ENCODE assay signal across 10 cellular contexts in genomic region chr4:2977116-2978097, GRCh38. TPM values are rescaled to one million over a fixed set of nuclear protein-coding genes. Genes with fewer than 3 reads are reported as not detected.
DNase-seq lines count a peak whose midpoint lies in the region; ATAC-seq and TF ChIP-seq lines count a peak whose summit lies in the region.
"Had no signal": no experiment of that assay in that cellular context is flagged by ENCODE, and none has a peak within 500 bp of the region (broad histone marks: within the 10 kb centered on the region; RNA-seq: fewer than 3 reads in every experiment).

No MANE protein-coding gene starts in this region.

- H3K79me2 ChIP-seq in HCT116 (ENCODE audit: insufficient read depth, low read length): no peaks in the 10 kb centered on the region

- TF ChIP-seq CTCF in HCT116 (IDR thresholded peaks at IDR 0.05 in 2 of 3, conservative IDR thresholded peaks at IDR 0.05 in 1 of 3; ENCODE audit: borderline replicate concordance in 1 of 3, insufficient read depth in 1 of 3, low read depth in 2 of 3, low read length in 2 of 3): no peak

- no peaks in the 10 kb centered on the region for H4K20me1 ChIP-seq in HCT116 (ENCODE audit: insufficient read depth)

- peaks cover 0 to 18% of the 10 kb centered on the region in 2 experiments; a peak in 2 of 4 replicates for H3K4me1 ChIP-seq in HCT116 (ENCODE audit: control insufficient read depth in 1 of 2, insufficient read depth in 2 of 2, low read length in 2 of 2)
- H3K4me1 ChIP-seq: stomach had no signal

- no peak overlapping the region for H3K4me3 Mint-ChIP-seq in activated CD4-positive, alpha-beta memory T cell treated with anti-CD3 and anti-CD28 coated beads, Interleukin-2, amount 10 ng/mL, durations not matched to agents 7 days and 5 days
- H3K4me3 Mint-ChIP-seq: B cell had no signal

- no peaks in the 10 kb centered on the region for H3K36me3 Mint-ChIP-seq in activated CD4-positive, alpha-beta memory T cell treated with anti-CD3 and anti-CD28 coated beads, Interleukin-2, amount 10 ng/mL, durations not matched to agents 7 days and 5 days (ENCODE audit: low read depth)

- H3K27me3 ChIP-seq in HCT116 (ENCODE audit: insufficient read depth, low read length): no peaks in the 10 kb centered on the region
- H3K27me3 ChIP-seq: stomach had no signal

- H3K4me1 Mint-ChIP-seq in activated CD4-positive, alpha-beta memory T cell treated with anti-CD3 and anti-CD28 coated beads, Interleukin-2, amount 10 ng/mL, durations not matched to agents 7 days and 5 days: no peaks in the 10 kb centered on the region

- H3K27ac Mint-ChIP-seq in activated CD4-positive, alpha-beta memory T cell treated with anti-CD3 and anti-CD28 coated beads, Interleukin-2, amount 10 ng/mL, durations not matched to agents 7 days and 5 days: no peak overlapping the region
- H3K27ac Mint-ChIP-seq: B cell had no signal

- TF ChIP-seq RAD21 in HCT116 (IDR thresholded peaks at IDR 0.05; ENCODE audit: low read depth): no peak

- BruUV-seq in HCT116 (replicated peaks; lab: Mats Ljungman, UMichigan): no TSS peak

- no peak for TF ChIP-seq POLR2A in HCT116 (IDR thresholded peaks at IDR 0.05; ENCODE audit: borderline replicate concordance, extremely low read depth, insufficient read depth, insufficient read length)

- intact Hi-C loops in HCT116 (cut with micrococcal nuclease): loop anchor here (1.0 kb wide), 1 partner anchor 60 kb away; no protein-coding TSS in a partner anchor

- H3K27ac ChIP-seq in HCT116 (ENCODE audit: low read depth, low read length): no peak overlapping the region
- H3K27ac ChIP-seq: stomach had no signal

- H3K36me3 ChIP-seq in HCT116 (ENCODE audit: control insufficient read depth in 1 of 2, insufficient read depth in 2 of 2, low read length in 2 of 2): no peaks in the 10 kb centered on the region
- H3K36me3 ChIP-seq: stomach had no signal

- POLR2A ChIA-PET in HCT116 (lab: Charles Lee): interaction anchor here (2.3 kb wide), 1 partner anchor 14 kb away, joined by 9 read pairs; the partner anchor contains the start of genes GRK4 and NOP14
- POLR2A ChIA-PET in activated CD4-positive, alpha-beta memory T cell treated with anti-CD3 and anti-CD28 coated beads, Interleukin-2, amount 10 ng/mL, durations not matched to agents 7 days and 5 days (lab: Charles Lee): interaction anchor here (2.2 kb wide), 1 partner anchor 64 kb away, joined by 7 read pairs; no protein-coding TSS in a partner anchor

- H3K4me2 ChIP-seq in HCT116 (ENCODE audit: low read length): no peak overlapping the region

- CTCF ChIA-PET in HCT116 (lab: Charles Lee): interaction anchor here (0.6 to 2.2 kb wide), 8 partner anchors 9 to 57 kb away, joined by 3 to 23 read pairs (median 4); partner anchors contain the start of genes GRK4 and NOP14
- CTCF ChIA-PET in activated CD4-positive, alpha-beta memory T cell treated with anti-CD3 and anti-CD28 coated beads, Interleukin-2, amount 10 ng/mL, durations not matched to agents 7 days and 5 days (lab: Charles Lee): interaction anchor here (0.7 to 3.5 kb wide), 20 partner anchors 9 to 757 kb away, joined by 3 to 38 read pairs (median 4); partner anchors contain the start of genes GRK4, HTT, HTT-AS and NOP14

- peaks cover 7% of the 10 kb centered on the region for H3K9me3 Mint-ChIP-seq in activated CD4-positive, alpha-beta memory T cell treated with anti-CD3 and anti-CD28 coated beads, Interleukin-2, amount 10 ng/mL, durations not matched to agents 7 days and 5 days

- H2AFZ ChIP-seq in HCT116 (ENCODE audit: low read depth, low read length, poor library complexity, severe bottlenecking): peak overlapping the region; percentile 46

- no peak overlapping the region for H3K4me3 ChIP-seq in HCT116 (replicated peaks in 1 of 2; ENCODE audit: low read depth in 1 of 2, low read length in 2 of 2)
- H3K4me3 ChIP-seq: stomach had no signal

- peaks cover 5% of the 10 kb centered on the region for H3K27me3 Mint-ChIP-seq in activated CD4-positive, alpha-beta memory T cell treated with anti-CD3 and anti-CD28 coated beads, Interleukin-2, amount 10 ng/mL, durations not matched to agents 7 days and 5 days
- H3K27me3 Mint-ChIP-seq: B cell had no signal

- peak; percentile 53 for DNase-seq in A172 (ENCODE audit: low spot score)
- no peak for DNase-seq in HCT116 (ENCODE audit: low read depth, low spot score)
- peak; percentile 93 for DNase-seq in amniotic epithelial cell (ENCODE audit: low read depth)
- DNase-seq in inferior parietal cortex (ENCODE audit: extremely low spot score): peak; percentile 59
- DNase-seq in NCI-H2081 (lab: John Stamatoyannopoulos, UW): no peak
- DNase-seq in activated CD4-positive, alpha-beta memory T cell treated with anti-CD3 and anti-CD28 coated beads, Interleukin-2, amount 10 ng/mL, durations not matched to agents 7 days and 5 days: no peak
- no peak for DNase-seq in activated CD4-positive, alpha-beta T cell treated with anti-CD3 and anti-CD28 coated beads for 4 hours

- peaks cover 11 to 22% of the 10 kb centered on the region in 2 experiments; a peak in 1 of 4 replicates for H3K9me3 ChIP-seq in HCT116 (ENCODE audit: control insufficient read depth in 1 of 2, insufficient read depth in 1 of 2, low read depth in 1 of 2, low read length in 2 of 2)

- ATAC-seq in HCT116 (0 out of 2 replicates have a peak, but pooled peaks have one; percentile 48), HG02678 (IDR thresholded peaks at IDR 0.05; ENCODE audit: unreplicated experiment) (no peak)

- RAD21 ChIA-PET in HCT116 (lab: Charles Lee; ENCODE audit: low non-redundant PET in 1 of 2, low total read pairs in 2 of 2, uncharacterized antibody in 2 of 2, unreplicated experiment in 2 of 2): no interaction called here

- no peak overlapping the region for H3K9ac ChIP-seq in HCT116 (ENCODE audit: low read length)

- no peaks in the 10 kb centered on the region for H3K9me2 ChIP-seq in HCT116 (ENCODE audit: insufficient read depth)

TF ChIP-seq in HCT116, 20 proteins besides CTCF, POLR2A, EP300 and RAD21:
- TF ChIP-seq FOSL1 (IDR thresholded peaks at IDR 0.05; ENCODE audit: low read depth) (peak; percentile 21; the same call in 1 of the 2 replicates), JUND (IDR thresholded peaks at IDR 0.05) (0 out of 2 replicates have a peak, but pooled peaks have one; percentile 20), TCF7L2 (IDR thresholded peaks at IDR 0.05; ENCODE audit: borderline replicate concordance, extremely low read depth, insufficient read depth, insufficient read length) (no peak), EGR1 (IDR thresholded peaks at IDR 0.05; ENCODE audit: low read depth) (no peak), MAX (IDR thresholded peaks at IDR 0.05) (peak; percentile 69), SP1 (IDR thresholded peaks at IDR 0.05; ENCODE audit: low read depth) (no peak)
- TF ChIP-seq, protein P1, sequence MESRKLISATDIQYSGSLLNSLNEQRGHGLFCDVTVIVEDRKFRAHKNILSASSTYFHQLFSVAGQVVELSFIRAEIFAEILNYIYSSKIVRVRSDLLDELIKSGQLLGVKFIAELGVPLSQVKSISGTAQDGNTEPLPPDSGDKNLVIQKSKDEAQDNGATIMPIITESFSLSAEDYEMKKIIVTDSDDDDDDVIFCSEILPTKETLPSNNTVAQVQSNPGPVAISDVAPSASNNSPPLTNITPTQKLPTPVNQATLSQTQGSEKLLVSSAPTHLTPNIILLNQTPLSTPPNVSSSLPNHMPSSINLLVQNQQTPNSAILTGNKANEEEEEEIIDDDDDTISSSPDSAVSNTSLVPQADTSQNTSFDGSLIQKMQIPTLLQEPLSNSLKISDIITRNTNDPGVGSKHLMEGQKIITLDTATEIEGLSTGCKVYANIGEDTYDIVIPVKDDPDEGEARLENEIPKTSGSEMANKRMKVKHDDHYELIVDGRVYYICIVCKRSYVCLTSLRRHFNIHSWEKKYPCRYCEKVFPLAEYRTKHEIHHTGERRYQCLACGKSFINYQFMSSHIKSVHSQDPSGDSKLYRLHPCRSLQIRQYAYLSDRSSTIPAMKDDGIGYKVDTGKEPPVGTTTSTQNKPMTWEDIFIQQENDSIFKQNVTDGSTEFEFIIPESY (IDR thresholded peaks at IDR 0.05; ENCODE audit: extremely low read depth, insufficient replicate concordance, low read length): no peak
- TF ChIP-seq, protein P2, sequence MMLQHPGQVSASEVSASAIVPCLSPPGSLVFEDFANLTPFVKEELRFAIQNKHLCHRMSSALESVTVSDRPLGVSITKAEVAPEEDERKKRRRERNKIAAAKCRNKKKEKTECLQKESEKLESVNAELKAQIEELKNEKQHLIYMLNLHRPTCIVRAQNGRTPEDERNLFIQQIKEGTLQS (IDR thresholded peaks at IDR 0.05): no peak

RNA-seq across cellular contexts. Expression of gene GRK4, which starts 14.0 kb away (rescaled TPM):
- total RNA-seq in A172 (2014; rRNA removed; shearing (Covaris generic)): 4.9 and 8.5 TPM in 2 replicates
- 4.2 TPM for total RNA-seq in HCT116 (2021; ENCODE audit: unreplicated experiment)
- 1.3 and 2.2 TPM in 2 replicates for polyA plus RNA-seq in HCT116 (2012)
- 1 to 10 TPM; 3.1 to 3.6 TPM for total RNA-seq in activated CD4-positive, alpha-beta memory T cell treated with anti-CD3 and anti-CD28 coated beads, Interleukin-2, amount 10 ng/mL, durations not matched to agents 7 days and 5 days

RNA-seq across cellular contexts. Expression of gene NOP14, which starts 14.2 kb away (rescaled TPM):
- total RNA-seq in A172 (2014; rRNA removed; shearing (Covaris generic)): 23.8 and 33.1 TPM in 2 replicates
- total RNA-seq in HCT116 (2021; ENCODE audit: unreplicated experiment): 67.3 TPM
- 39.1 and 51.6 TPM in 2 replicates for polyA plus RNA-seq in HCT116 (2012)
- total RNA-seq in activated CD4-positive, alpha-beta memory T cell treated with anti-CD3 and anti-CD28 coated beads, Interleukin-2, amount 10 ng/mL, durations not matched to agents 7 days and 5 days: 10 to 100 TPM; 34.1 to 38.7 TPM

Comparison
In these comparisons a context has a peak if more than half of its experiments do, and no peak if none do; other contexts are left out.
1. DNase-seq: peak in A172 (single experiment), amniotic epithelial cell (single experiment) and inferior parietal cortex (single experiment); none in HCT116 (single experiment), NCI-H2081 (0 of 2), activated CD4-positive, alpha-beta memory T cell treated with anti-CD3 and anti-CD28 coated beads, Interleukin-2, amount 10 ng/mL, durations not matched to agents 7 days and 5 days (single experiment) and activated CD4-positive, alpha-beta T cell treated with anti-CD3 and anti-CD28 coated beads for 4 hours (0 of 2).